ENCODE assay signal across 18 cellular contexts in genomic region chr6:82072771-82073170, GRCh38.
DNase-seq lines count a peak whose midpoint lies in the region; ATAC-seq, FAIRE-seq and TF ChIP-seq lines count a peak whose summit lies in the region.
"Had no signal": no experiment of that assay in that cellular context is flagged by ENCODE, and none has a peak within 500 bp of the region (broad histone marks: within the 10 kb centered on the region; RNA-seq: fewer than 3 reads in every experiment).

No MANE protein-coding gene starts in this region.

- peaks cover 2% of the 10 kb centered on the region for H3K36me3 Mint-ChIP-seq in astrocyte (ENCODE audit: low read depth, unreplicated experiment)

- H3K27me3 Mint-ChIP-seq in astrocyte (ENCODE audit: low read depth, unreplicated experiment), result no peaks in the 10 kb centered on the region
- H3K27me3 Mint-ChIP-seq: CD4-positive, alpha-beta T cell; stimulated activated naive CD8-positive, alpha-beta T cell treated with anti-CD3 and anti-CD28 coated beads, Interleukin-15, Interleukin-2, amounts not matched to agents 100 ng/mL and 50 ng/mL, for 24 hours had no signal

- peaks cover 9% of the 10 kb centered on the region for H3K4me1 ChIP-seq in astrocyte (ENCODE audit: insufficient read depth, low read length)
- peaks cover 25% of the 10 kb centered on the region for H3K4me1 ChIP-seq in left ventricle myocardium inferior

- no peaks in the 10 kb centered on the region for H3K36me3 ChIP-seq in astrocyte (ENCODE audit: insufficient read depth, low read length)
- H3K36me3 ChIP-seq in left ventricle myocardium inferior, result no peaks in the 10 kb centered on the region
- H3K36me3 ChIP-seq: heart right ventricle, Peyer's patch, sigmoid colon had no signal

- peak; percentile 87 for FAIRE-seq in astrocyte (lab: Jason Lieb, UNC)
- FAIRE-seq: H54 had no signal

- ATAC-seq in GM21619 (IDR thresholded peaks at IDR 0.05; ENCODE audit: unreplicated experiment), result no peak

- H3K9ac ChIP-seq in astrocyte (ENCODE audit: low read length), result no peak overlapping the region

- no peak overlapping the region for H2AFZ ChIP-seq in astrocyte (ENCODE audit: low read depth, low read length)

- H4K20me1 ChIP-seq in astrocyte (ENCODE audit: insufficient read depth, low read length), result no peaks in the 10 kb centered on the region

- H3K4me2 ChIP-seq in astrocyte (ENCODE audit: low read length), result no peak overlapping the region

- no peak overlapping the region for H3K4me3 Mint-ChIP-seq in astrocyte (ENCODE audit: unreplicated experiment)
- H3K4me3 Mint-ChIP-seq: activated T-helper 1 cell treated with anti-CD3 and anti-CD28 coated beads, Interleukin-12 subunit alpha, Interleukin-12 subunit beta, Interleukin-2, Interleukin-4 antibody, amounts not matched to agents 30 ng/mL and 10 ng/mL and 1 ng/mL, durations not matched to agents 14 hours and 24 hours and 36 hours; CD4-positive, alpha-beta T cell; nephron progenitor cell; stimulated activated naive CD8-positive, alpha-beta T cell treated with anti-CD3 and anti-CD28 coated beads, Interleukin-15, Interleukin-2, amounts not matched to agents 100 ng/mL and 50 ng/mL, for 24 hours had no signal

- H3K79me2 ChIP-seq in astrocyte (ENCODE audit: insufficient read depth, low read length), result no peaks in the 10 kb centered on the region

- TF ChIP-seq CTCF in astrocyte (IDR thresholded peaks at IDR 0.05; ENCODE audit: insufficient read depth, low read depth, low read length) (no peak), left ventricle myocardium inferior (IDR thresholded peaks at IDR 0.05; ENCODE audit: borderline replicate concordance) (no peak)

- intact Hi-C loops in left ventricle myocardium inferior (cut with micrococcal nuclease), result no loop called here

- H3K4me3 ChIP-seq in astrocyte (ENCODE audit: insufficient read depth, low read depth, low read length) (no peak overlapping the region), left ventricle myocardium inferior (no peak overlapping the region)
- H3K4me3 ChIP-seq: heart right ventricle, Peyer's patch, sigmoid colon had no signal

- peak overlapping the region; percentile 86 for H3K27ac Mint-ChIP-seq in astrocyte (ENCODE audit: unreplicated experiment)
- H3K27ac Mint-ChIP-seq: activated T-helper 1 cell treated with anti-CD3 and anti-CD28 coated beads, Interleukin-12 subunit alpha, Interleukin-12 subunit beta, Interleukin-2, Interleukin-4 antibody, amounts not matched to agents 30 ng/mL and 10 ng/mL and 1 ng/mL, durations not matched to agents 14 hours and 24 hours and 36 hours; CD4-positive, alpha-beta T cell; nephron progenitor cell; stimulated activated naive CD8-positive, alpha-beta T cell treated with anti-CD3 and anti-CD28 coated beads, Interleukin-15, Interleukin-2, amounts not matched to agents 100 ng/mL and 50 ng/mL, for 24 hours had no signal

- peak; percentile 55 for DNase-seq in CD1c-positive myeloid dendritic cell (ENCODE audit: extremely low spot score)
- DNase-seq in M059J (ENCODE audit: low read depth), result peak; percentile 86
- peak; percentile 82 for DNase-seq in astrocyte (ENCODE audit: low read depth)
- DNase-seq in kidney glomerular epithelial cell (lab: John Stamatoyannopoulos, UW), result peak; percentile 68
- no peak for DNase-seq in NCI-H2081 (lab: John Stamatoyannopoulos, UW)
- DNase-seq in left ventricle myocardium inferior, result no peak
- DNase-seq in SW480 (ENCODE audit: low spot score), result no peak
- DNase-seq: CD4-positive, alpha-beta T cell; heart right ventricle; NCI-H2227 treated with DMSO at 0.1 percent for 48 hours; nephron progenitor cell; Peyer's patch; sigmoid colon; T-helper 2 cell had no signal

- no peaks in the 10 kb centered on the region for H3K27me3 ChIP-seq in astrocyte (ENCODE audit: insufficient read depth, low read length)
- H3K27me3 ChIP-seq in left ventricle myocardium inferior (ENCODE audit: low read depth), result no peaks in the 10 kb centered on the region
- H3K27me3 ChIP-seq: heart right ventricle, Peyer's patch, sigmoid colon had no signal

- H3K4me1 Mint-ChIP-seq in astrocyte (ENCODE audit: low read depth, unreplicated experiment), result peaks cover 22% of the 10 kb centered on the region
- H3K4me1 Mint-ChIP-seq: nephron progenitor cell had no signal

- no peaks in the 10 kb centered on the region for H3K9me3 ChIP-seq in astrocyte (ENCODE audit: insufficient read depth, low read depth, low read length)
- H3K9me3 ChIP-seq in left ventricle myocardium inferior (replicated peaks), result no peaks in the 10 kb centered on the region
- H3K9me3 ChIP-seq: heart right ventricle, Peyer's patch, sigmoid colon had no signal

- H3K9me3 Mint-ChIP-seq in astrocyte (ENCODE audit: unreplicated experiment), result no peaks in the 10 kb centered on the region
- H3K9me3 Mint-ChIP-seq: activated T-helper 1 cell treated with anti-CD3 and anti-CD28 coated beads, Interleukin-12 subunit alpha, Interleukin-12 subunit beta, Interleukin-2, Interleukin-4 antibody, amounts not matched to agents 30 ng/mL and 10 ng/mL and 1 ng/mL, durations not matched to agents 14 hours and 24 hours and 36 hours; CD4-positive, alpha-beta T cell; nephron progenitor cell; stimulated activated naive CD8-positive, alpha-beta T cell treated with anti-CD3 and anti-CD28 coated beads, Interleukin-15, Interleukin-2, amounts not matched to agents 100 ng/mL and 50 ng/mL, for 24 hours had no signal

- H3K27ac ChIP-seq in astrocyte (ENCODE audit: low read depth, low read length) (peak overlapping the region; percentile 10), left ventricle myocardium inferior (replicated peaks) (no peak overlapping the region)
- H3K27ac ChIP-seq: heart right ventricle, Peyer's patch, sigmoid colon had no signal

Comparison
In these comparisons a context has a peak if more than half of its experiments do, and no peak if none do; other contexts are left out.
1. DNase-seq: peak in CD1c-positive myeloid dendritic cell (single experiment), M059J (single experiment), astrocyte (single experiment) and kidney glomerular epithelial cell (single experiment); none in NCI-H2081 (0 of 2), left ventricle myocardium inferior (single experiment) and SW480 (single experiment).